In the genomic region with DNA sequence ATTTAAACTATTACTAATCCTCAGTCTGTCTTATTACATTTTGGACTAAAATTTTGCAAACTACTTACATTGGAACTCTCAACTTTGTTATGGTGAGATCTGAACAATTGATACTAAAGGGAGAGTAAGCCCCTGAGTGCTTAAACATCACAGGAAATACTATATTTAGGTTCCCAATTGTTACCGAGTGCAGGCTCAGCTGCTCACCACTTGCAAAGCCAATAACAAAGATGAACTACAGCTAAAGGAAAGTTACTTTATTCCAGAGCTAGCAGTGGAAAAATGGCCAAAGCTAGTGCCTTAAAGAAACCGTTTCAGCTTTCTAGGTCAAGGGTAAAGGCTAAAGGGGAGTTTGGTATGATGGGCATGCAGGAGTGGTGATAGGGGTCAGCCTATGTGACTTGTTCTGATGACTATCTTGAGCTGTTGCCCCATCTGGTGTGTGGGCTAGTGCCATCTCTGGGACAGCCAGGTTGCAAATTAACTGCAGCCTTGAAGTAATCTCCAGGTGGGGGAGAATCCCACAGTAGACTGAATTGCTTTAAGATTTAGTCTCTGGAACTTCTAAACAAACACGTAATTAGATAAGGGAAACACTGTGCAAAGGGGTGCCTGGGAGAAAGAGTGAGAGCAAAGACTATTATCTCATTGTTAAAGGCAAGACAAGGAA, we compare ENCODE assay signal across 19 cellular contexts. TPM values are rescaled to one million over a fixed set of nuclear protein-coding genes. Genes with fewer than 3 reads are reported as not detected.
DNase-seq lines count a peak whose midpoint lies in the region; ATAC-seq, FAIRE-seq and TF ChIP-seq lines count a peak whose summit lies in the region.
"Had no signal": no experiment of that assay in that cellular context is flagged by ENCODE, and none has a peak within 500 bp of the region (broad histone marks: within the 10 kb centered on the region; RNA-seq: fewer than 3 reads in every experiment).

No MANE protein-coding gene starts in this region.

- no peaks in the 10 kb centered on the region for H3K9me3 ChIP-seq in cardiac muscle cell (ENCODE audit: low read depth)
- no peaks in the 10 kb centered on the region for H3K9me3 ChIP-seq in Panc1 (ENCODE audit: control insufficient read depth, insufficient read depth, low read depth, low read length)
- no peaks in the 10 kb centered on the region for H3K9me3 ChIP-seq in SJCRH30 (replicated peaks)
- H3K9me3 ChIP-seq: prostate gland had no signal

- H3K36me3 Mint-ChIP-seq in stimulated activated effector memory CD8-positive, alpha-beta T cell treated with anti-CD3 and anti-CD28 coated beads, Interleukin-12 subunit alpha, Interleukin-12 subunit beta, amount 100 ng/mL, for 72 hours, result no peaks in the 10 kb centered on the region
- H3K36me3 Mint-ChIP-seq: activated naive CD8-positive, alpha-beta T cell treated with anti-CD3 and anti-CD28 coated beads for 36 hours; brain; CD4-positive, CD25-positive, alpha-beta regulatory T cell; memory B cell had no signal

- H3K4me3 ChIP-seq in cardiac muscle cell (no peak overlapping the region), Panc1 (ENCODE audit: low read depth in 2 of 2, low read length in 2 of 2) (no peak overlapping the region), SJCRH30 (no peak overlapping the region)
- H3K4me3 ChIP-seq: coronary artery, prostate gland had no signal

- CTCF ChIA-PET in Panc1 (lab: Charles Lee), result interaction anchor here (0.5 to 3.8 kb wide), 6 partner anchors 18 to 388 kb away, joined by 3 to 90 read pairs (median 4); no protein-coding TSS in a partner anchor

- DNase-seq in cardiac muscle cell (ENCODE audit: low read depth in 1 of 2, low spot score in 1 of 2) (peak in 1 of 2 donors; percentile 2), Right ventricle myocardium inferior (ENCODE audit: missing footprints) (no peak), Panc1 (ENCODE audit: low read depth, low spot score) (no peak), islet precursor cell (peak; percentile 72), SJCRH30 (no peak), NCI-H1417 (lab: John Stamatoyannopoulos, UW) (no peak), GM19239 (ENCODE audit: insufficient read length, low spot score) (no peak)
- DNase-seq in stimulated activated effector memory CD8-positive, alpha-beta T cell treated with anti-CD3 and anti-CD28 coated beads, Interleukin-12 subunit alpha, Interleukin-12 subunit beta, amount 100 ng/mL, for 72 hours (ENCODE audit: low spot score in 2 of 2), result no peak
- DNase-seq: NCI-H510A had no signal

- peak overlapping the region; percentile 5 for H3K27ac Mint-ChIP-seq in stimulated activated effector memory CD8-positive, alpha-beta T cell treated with anti-CD3 and anti-CD28 coated beads, Interleukin-12 subunit alpha, Interleukin-12 subunit beta, amount 100 ng/mL, for 72 hours
- H3K27ac Mint-ChIP-seq: activated naive CD8-positive, alpha-beta T cell treated with anti-CD3 and anti-CD28 coated beads for 36 hours; activated T-helper 1 cell treated with anti-CD3 and anti-CD28 coated beads, Interleukin-12 subunit alpha, Interleukin-12 subunit beta, Interleukin-2, Interleukin-4 antibody, amounts not matched to agents 30 ng/mL and 10 ng/mL and 1 ng/mL, durations not matched to agents 14 hours and 24 hours and 36 hours; CD4-positive, CD25-positive, alpha-beta regulatory T cell; memory B cell; T-helper 1 cell treated with Interleukin-12 subunit alpha and Interleukin-12 subunit beta and Interleukin-4 antibody, amounts not matched to agents 30 μg/mL and 1 μg/mL, for 36 hours had no signal

- intact Hi-C loops in Right ventricle myocardium inferior (cut with DNase I) (no loop called here), Panc1 (cut with micrococcal nuclease; ENCODE audit: unreplicated experiment) (loop anchor here (1.0 to 10.0 kb wide), 2 partner anchors 64 to 388 kb away; no protein-coding TSS in a partner anchor)

- no peak for ATAC-seq in Right ventricle myocardium inferior
- ATAC-seq in Panc1, result peak; percentile 23; the same call in 1 of the 2 replicates
- ATAC-seq in stimulated activated effector memory CD8-positive, alpha-beta T cell treated with anti-CD3 and anti-CD28 coated beads, Interleukin-12 subunit alpha, Interleukin-12 subunit beta, amount 100 ng/mL, for 72 hours, result no peak

- H3K27me3 ChIP-seq in cardiac muscle cell, result no peaks in the 10 kb centered on the region
- H3K27me3 ChIP-seq in Panc1 (ENCODE audit: control insufficient read depth, insufficient read depth, low read length), result peaks cover 4% of the 10 kb centered on the region; the same call in 1 of the 2 replicates
- H3K27me3 ChIP-seq in SJCRH30, result no peaks in the 10 kb centered on the region

- H3K9me3 Mint-ChIP-seq in stimulated activated effector memory CD8-positive, alpha-beta T cell treated with anti-CD3 and anti-CD28 coated beads, Interleukin-12 subunit alpha, Interleukin-12 subunit beta, amount 100 ng/mL, for 72 hours, result no peaks in the 10 kb centered on the region
- H3K9me3 Mint-ChIP-seq: activated naive CD8-positive, alpha-beta T cell treated with anti-CD3 and anti-CD28 coated beads for 36 hours; activated T-helper 1 cell treated with anti-CD3 and anti-CD28 coated beads, Interleukin-12 subunit alpha, Interleukin-12 subunit beta, Interleukin-2, Interleukin-4 antibody, amounts not matched to agents 30 ng/mL and 10 ng/mL and 1 ng/mL, durations not matched to agents 14 hours and 24 hours and 36 hours; brain; CD4-positive, CD25-positive, alpha-beta regulatory T cell; memory B cell; nephron; T-helper 1 cell treated with Interleukin-12 subunit alpha and Interleukin-12 subunit beta and Interleukin-4 antibody, amounts not matched to agents 30 μg/mL and 1 μg/mL, for 36 hours had no signal

- no peaks in the 10 kb centered on the region for H3K36me3 ChIP-seq in cardiac muscle cell
- H3K36me3 ChIP-seq in Panc1 (ENCODE audit: control insufficient read depth, insufficient read depth, low read length), result no peaks in the 10 kb centered on the region
- H3K36me3 ChIP-seq in SJCRH30, result no peaks in the 10 kb centered on the region
- H3K36me3 ChIP-seq: prostate gland had no signal

- in situ Hi-C loops in Panc1 (cut with HindIII; ENCODE audit: low pct_unique_long_range_greater_than_20kb, low sequenced_read_pairs), result no loop called here

- no TSS peak for BruUV-seq in Panc1 (replicated peaks; lab: Mats Ljungman, UMichigan)

- POLR2A ChIA-PET in Panc1 (lab: Charles Lee), result no interaction called here

- H3K4me1 ChIP-seq in cardiac muscle cell (ENCODE audit: low read depth), result peaks cover 10% of the 10 kb centered on the region
- no peaks in the 10 kb centered on the region for H3K4me1 ChIP-seq in Panc1 (ENCODE audit: control insufficient read depth, insufficient read depth, low read length)
- H3K4me1 ChIP-seq in SJCRH30, result no peaks in the 10 kb centered on the region
- H3K4me1 ChIP-seq: prostate gland had no signal

- no peaks in the 10 kb centered on the region for H3K4me1 Mint-ChIP-seq in stimulated activated effector memory CD8-positive, alpha-beta T cell treated with anti-CD3 and anti-CD28 coated beads, Interleukin-12 subunit alpha, Interleukin-12 subunit beta, amount 100 ng/mL, for 72 hours
- H3K4me1 Mint-ChIP-seq: activated naive CD8-positive, alpha-beta T cell treated with anti-CD3 and anti-CD28 coated beads for 36 hours; memory B cell had no signal

- FAIRE-seq in GM19239 (lab: Jason Lieb, UNC), result no peak
- FAIRE-seq: small intestine had no signal

- TF ChIP-seq CTCF in cardiac muscle cell (IDR thresholded peaks at IDR 0.05; ENCODE audit: low read depth, low read length), result no peak
- TF ChIP-seq CTCF in Panc1 (IDR thresholded peaks at IDR 0.05), result no peak

- H3K27ac ChIP-seq in cardiac muscle cell, result peak overlapping the region; percentile 35
- H3K27ac ChIP-seq in Panc1 (ENCODE audit: low read length), result no peak overlapping the region
- H3K27ac ChIP-seq in SJCRH30, result no peak overlapping the region
- H3K27ac ChIP-seq: coronary artery, prostate gland had no signal

- H3K4me3 Mint-ChIP-seq in stimulated activated effector memory CD8-positive, alpha-beta T cell treated with anti-CD3 and anti-CD28 coated beads, Interleukin-12 subunit alpha, Interleukin-12 subunit beta, amount 100 ng/mL, for 72 hours, result no peak overlapping the region
- H3K4me3 Mint-ChIP-seq: activated naive CD8-positive, alpha-beta T cell treated with anti-CD3 and anti-CD28 coated beads for 36 hours; activated T-helper 1 cell treated with anti-CD3 and anti-CD28 coated beads, Interleukin-12 subunit alpha, Interleukin-12 subunit beta, Interleukin-2, Interleukin-4 antibody, amounts not matched to agents 30 ng/mL and 10 ng/mL and 1 ng/mL, durations not matched to agents 14 hours and 24 hours and 36 hours; CD4-positive, CD25-positive, alpha-beta regulatory T cell; memory B cell; nephron; T-helper 1 cell treated with Interleukin-12 subunit alpha and Interleukin-12 subunit beta and Interleukin-4 antibody, amounts not matched to agents 30 μg/mL and 1 μg/mL, for 36 hours had no signal

RNA-seq across cellular contexts. Expression of gene NDUFB6, which starts 7.8 kb away (rescaled TPM):
- total RNA-seq in cardiac muscle cell, result 50.3 and 97.5 TPM in 2 replicates
- polyA plus RNA-seq in cardiac muscle cell, result 169 and 251 TPM in 2 replicates
- 192 TPM for total RNA-seq in Right ventricle myocardium inferior
- total RNA-seq in Panc1 (2021; ENCODE audit: unreplicated experiment), result 85.3 TPM
- 144 TPM for polyA plus RNA-seq in Panc1 (2012; ENCODE audit: insufficient read length)
- total RNA-seq in SJCRH30 (2014; rRNA removed; shearing (Covaris generic)), result 73.1 and 75.1 TPM in 2 replicates

RNA-seq across cellular contexts. Expression of gene TOPORS, which starts 28.4 kb away (rescaled TPM):
- total RNA-seq in cardiac muscle cell (14.1 and 17.1 TPM in 2 replicates), Right ventricle myocardium inferior (8.7 TPM), Panc1 (2021; ENCODE audit: unreplicated experiment) (21.2 TPM)
- 18.5 and 18.6 TPM in 2 replicates for polyA plus RNA-seq in cardiac muscle cell
- polyA plus RNA-seq in Panc1 (2012; ENCODE audit: insufficient read length), result 8.6 TPM
- total RNA-seq in SJCRH30 (2014; rRNA removed; shearing (Covaris generic)), result 29.1 and 32.1 TPM in 2 replicates

RNA-seq across cellular contexts. Expression of gene SMIM27, which starts 28.6 kb away (rescaled TPM):
- total RNA-seq in cardiac muscle cell, result 6.5 and 11.2 TPM in 2 replicates
- polyA plus RNA-seq in cardiac muscle cell, result 47.1 and 65.3 TPM in 2 replicates
- 12.5 TPM for total RNA-seq in Right ventricle myocardium inferior
- 14.3 TPM for total RNA-seq in Panc1 (2021; ENCODE audit: unreplicated experiment)
- polyA plus RNA-seq in Panc1 (2012; ENCODE audit: insufficient read length), result 12.8 TPM
- 2.2 and 3.1 TPM in 2 replicates for total RNA-seq in SJCRH30 (2014; rRNA removed; shearing (Covaris generic))

RNA-seq across cellular contexts. Expression of gene TAF1L, which starts 54.7 kb away (rescaled TPM):
- 0.09 TPM in 1 of 2 replicates, not detected in the other for total RNA-seq in cardiac muscle cell
- polyA plus RNA-seq in cardiac muscle cell, result not detected in 2 replicates
- total RNA-seq in Right ventricle myocardium inferior, result not detected
- total RNA-seq in Panc1 (2021; ENCODE audit: unreplicated experiment), result not detected
- 0.06 TPM for polyA plus RNA-seq in Panc1 (2012; ENCODE audit: insufficient read length)
- total RNA-seq in SJCRH30 (2014; rRNA removed; shearing (Covaris generic)), result 0.02 TPM in 1 of 2 replicates, not detected in the other
- total RNA-seq: CD4-positive, CD25-positive, alpha-beta regulatory T cell had no signal
- polyA plus RNA-seq: CD4-positive, CD25-positive, alpha-beta regulatory T cell; small intestine had no signal

RNA-seq across cellular contexts. Expression of gene RIGI, which starts 54.8 kb away (rescaled TPM):
- total RNA-seq in cardiac muscle cell (3.1 and 3.4 TPM in 2 replicates), Right ventricle myocardium inferior (4.7 TPM), Panc1 (2021; ENCODE audit: unreplicated experiment) (27.7 TPM)
- polyA plus RNA-seq in cardiac muscle cell, result 2.6 and 4.6 TPM in 2 replicates
- polyA plus RNA-seq in Panc1 (2012; ENCODE audit: insufficient read length), result 8.6 TPM
- 4.2 and 4.4 TPM in 2 replicates for total RNA-seq in SJCRH30 (2014; rRNA removed; shearing (Covaris generic))
